ENCODE assay signal across 8 cellular contexts in the genomic region with DNA sequence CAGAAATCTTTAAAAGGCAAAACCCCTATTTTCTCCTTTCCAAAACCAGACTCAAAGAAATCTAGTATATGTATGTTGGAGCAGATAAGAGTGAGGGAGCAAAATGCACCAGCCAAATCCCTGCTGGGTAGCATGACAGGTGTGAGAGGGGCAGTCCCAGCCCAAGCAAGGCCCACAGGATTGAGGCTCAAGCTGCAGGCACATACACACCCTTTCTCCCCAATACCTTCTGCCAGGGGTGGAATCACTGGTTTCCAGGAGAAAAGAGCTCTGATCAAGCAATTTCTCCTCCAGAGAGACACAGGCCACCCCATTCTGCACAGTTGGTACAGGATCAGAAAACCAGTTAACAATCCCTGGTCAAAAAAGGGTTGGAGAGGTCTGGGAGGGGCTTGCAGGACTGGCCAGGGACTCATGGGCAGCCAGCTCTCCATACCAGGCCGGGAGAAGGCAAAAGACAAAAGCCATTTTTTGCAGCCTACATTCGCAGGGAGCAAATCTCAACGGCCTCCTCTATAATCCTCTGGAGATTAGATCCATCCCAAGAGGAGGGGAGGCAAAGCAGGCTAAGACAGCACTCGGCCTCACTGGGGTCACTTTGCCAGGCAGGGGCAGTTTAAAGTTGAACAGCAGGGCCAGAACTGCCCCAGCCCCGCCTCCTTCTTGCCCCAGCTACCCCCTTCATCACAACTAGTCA. TPM values are rescaled to one million over a fixed set of nuclear protein-coding genes. Genes with fewer than 3 reads are reported as not detected.
DNase-seq lines count a peak whose midpoint lies in the region; FAIRE-seq and TF ChIP-seq lines count a peak whose summit lies in the region.

No MANE protein-coding gene starts in this region.

- peaks cover 52 to 73% (median 57%) of the 10 kb centered on the region in 3 donors for H3K4me1 Mint-ChIP-seq in CD8-positive, alpha-beta memory T cell
- peaks cover 43% of the 10 kb centered on the region for H3K4me1 Mint-ChIP-seq in endodermal cell

- no peaks in the 10 kb centered on the region for H3K27me3 ChIP-seq in CD8-positive, alpha-beta memory T cell (ENCODE audit: insufficient read depth, low read length, poor library complexity, severe bottlenecking)
- H3K27me3 ChIP-seq in endodermal cell (ENCODE audit: control insufficient read depth, insufficient read depth, low read length, poor library complexity, severe bottlenecking) = no peaks in the 10 kb centered on the region
- no peaks in the 10 kb centered on the region for H3K27me3 ChIP-seq in neutrophil

- no peak for DNase-seq in CD8-positive, alpha-beta memory T cell
- DNase-seq in NAMALWA (ENCODE audit: low spot score) (peak; percentile 21), endodermal cell (no peak), HTR-8/SVneo (ENCODE audit: insufficient read length, low spot score) (no peak), NCI-H2196 (lab: John Stamatoyannopoulos, UW; ENCODE audit: unreplicated experiment) (no peak), foreskin melanocyte (no peak), cerebellar cortex (ENCODE audit: low spot score) (no peak)

- peak overlapping the region; percentile 90 for H3K27ac ChIP-seq in CD8-positive, alpha-beta memory T cell (ENCODE audit: low read depth, low read length)
- H3K27ac ChIP-seq in endodermal cell (ENCODE audit: low read depth, low read length) (no peak overlapping the region), neutrophil (peak overlapping the region; percentile 97)

- peak overlapping the region; percentile 92 for H3K9ac ChIP-seq in endodermal cell (ENCODE audit: extremely low read depth, low read length, poor library complexity, severe bottlenecking)

- WGBS in endodermal cell (ENCODE audit: insufficient coverage in 1 of 2, insufficient read length in 1 of 2), 2 experiments = 4 to 18% methylated on average over 3 to 5 of the region's 5 CpGs

- CTCF ChIA-PET in CD8-positive, alpha-beta memory T cell (lab: Charles Lee) = interaction anchor here (0.7 to 1.4 kb wide), 5 partner anchors 15 to 40 kb away, joined by 3 to 8 read pairs (median 3); no protein-coding TSS in a partner anchor

- POLR2A ChIA-PET in CD8-positive, alpha-beta memory T cell (lab: Charles Lee) = interaction anchor here (1.5 kb wide), 1 partner anchor 52 kb away, joined by 4 read pairs; a partner anchor contains a TSS

- no peaks in the 10 kb centered on the region for H3K9me3 ChIP-seq in CD8-positive, alpha-beta memory T cell (ENCODE audit: low read length)
- H3K9me3 ChIP-seq in endodermal cell (ENCODE audit: control insufficient read depth, low read length) (no peaks in the 10 kb centered on the region), neutrophil (no peaks in the 10 kb centered on the region)

- H3K4me3 Mint-ChIP-seq in CD8-positive, alpha-beta memory T cell = peak overlapping the region; percentile 76 to 96 (median 92)
- H3K4me3 Mint-ChIP-seq in endodermal cell = peak overlapping the region; percentile 96

- H3K27ac Mint-ChIP-seq in CD8-positive, alpha-beta memory T cell = peak overlapping the region; percentile 79 to 96 (median 92)
- peak overlapping the region; percentile 93 for H3K27ac Mint-ChIP-seq in endodermal cell

- H3K4me1 ChIP-seq in CD8-positive, alpha-beta memory T cell (ENCODE audit: insufficient read depth, low read length) = peaks cover 58% of the 10 kb centered on the region
- H3K4me1 ChIP-seq in endodermal cell (ENCODE audit: control insufficient read depth, insufficient read depth, low read length) (peaks cover 4% of the 10 kb centered on the region), neutrophil (ENCODE audit: control insufficient read depth in 1 of 2, insufficient read depth in 1 of 2, low read depth in 1 of 2, low read length in 1 of 2) (peaks cover 49 to 59% of the 10 kb centered on the region in 2 experiments)

- H3K27me3 Mint-ChIP-seq in CD8-positive, alpha-beta memory T cell = peaks cover 0 to 5% of the 10 kb centered on the region in 2 donors
- H3K27me3 Mint-ChIP-seq in endodermal cell (ENCODE audit: insufficient read depth) = no peaks in the 10 kb centered on the region

- no peaks in the 10 kb centered on the region for H3K9me3 Mint-ChIP-seq in CD8-positive, alpha-beta memory T cell
- no peaks in the 10 kb centered on the region for H3K9me3 Mint-ChIP-seq in endodermal cell

- peaks cover 17% of the 10 kb centered on the region for H3K36me3 ChIP-seq in CD8-positive, alpha-beta memory T cell (ENCODE audit: insufficient read depth, low read length)
- H3K36me3 ChIP-seq in endodermal cell (ENCODE audit: control insufficient read depth, insufficient read depth, low read length) = peaks cover 19% of the 10 kb centered on the region
- peaks cover 17% of the 10 kb centered on the region for H3K36me3 ChIP-seq in neutrophil

- peak overlapping the region; percentile 83 for H3K4me3 ChIP-seq in CD8-positive, alpha-beta memory T cell (ENCODE audit: low read length)
- peak overlapping the region; percentile 89 for H3K4me3 ChIP-seq in endodermal cell (ENCODE audit: low read length)
- H3K4me3 ChIP-seq in neutrophil (ENCODE audit: low read depth in 1 of 2, low read length in 1 of 2) = peak overlapping the region; percentile 90 to 96

- TF ChIP-seq CTCF in endodermal cell (conservative IDR thresholded peaks at IDR 0.05) (no peak), neutrophil (IDR thresholded peaks at IDR 0.05) (no peak)

- H3K36me3 Mint-ChIP-seq in CD8-positive, alpha-beta memory T cell = peaks cover 0 to 35% (median 4%) of the 10 kb centered on the region in 3 donors
- H3K36me3 Mint-ChIP-seq in endodermal cell (ENCODE audit: low read depth) = peaks cover 24% of the 10 kb centered on the region

- FAIRE-seq in HTR-8/SVneo (lab: Jason Lieb, UNC) = no peak

RNA-seq across cellular contexts. Expression of a gene that starts 2.1 kb away (rescaled TPM):
- total RNA-seq in CD8-positive, alpha-beta memory T cell = 10 to 100 TPM; 79.4 to 79.7 TPM
- 22.8 TPM for polyA plus RNA-seq in CD8-positive, alpha-beta memory T cell
- 100 to 1,000 TPM; 118 to 123 TPM for total RNA-seq in endodermal cell
- 30.1 TPM for polyA plus RNA-seq in endodermal cell (2013, experiment 1 of 2)
- polyA plus RNA-seq in endodermal cell (2013, experiment 2 of 2) = 36.6 TPM

RNA-seq across cellular contexts. Expression of a gene that starts 11.3 kb away (rescaled TPM):
- total RNA-seq in CD8-positive, alpha-beta memory T cell = 10 to 100 TPM; 10.1 to 10.2 TPM
- 8.0 TPM for polyA plus RNA-seq in CD8-positive, alpha-beta memory T cell
- total RNA-seq in endodermal cell = 1 to 10 TPM; 2.5 to 3.2 TPM
- polyA plus RNA-seq in endodermal cell (2013, experiment 1 of 2) = 4.1 TPM
- polyA plus RNA-seq in endodermal cell (2013, experiment 2 of 2) = 3.7 TPM

RNA-seq across cellular contexts. Expression of a gene that starts 36.1 kb away (rescaled TPM):
- total RNA-seq in CD8-positive, alpha-beta memory T cell = under 1 TPM in 1 of 2 experiments, not detected in 1; 0.04 TPM
- not detected for polyA plus RNA-seq in CD8-positive, alpha-beta memory T cell
- total RNA-seq in endodermal cell = under 1 TPM; 0.15 to 0.51 TPM
- polyA plus RNA-seq in endodermal cell (2013, experiment 1 of 2) = 0.18 TPM
- polyA plus RNA-seq in endodermal cell (2013, experiment 2 of 2) = 0.21 TPM

RNA-seq across cellular contexts. Expression of a gene that starts 39.9 kb away (rescaled TPM):
- 10 to 100 TPM; 73.3 to 78.3 TPM for total RNA-seq in CD8-positive, alpha-beta memory T cell
- polyA plus RNA-seq in CD8-positive, alpha-beta memory T cell = 45.9 TPM
- 10 to 100 TPM; 27.6 to 38.1 TPM for total RNA-seq in endodermal cell
- polyA plus RNA-seq in endodermal cell (2013, experiment 1 of 2) = 45.4 TPM
- polyA plus RNA-seq in endodermal cell (2013, experiment 2 of 2) = 36.6 TPM

RNA-seq across cellular contexts. Expression of a gene that starts 52.1 kb away (rescaled TPM):
- total RNA-seq in CD8-positive, alpha-beta memory T cell = 10 to 100 TPM; 47.2 to 48.7 TPM
- polyA plus RNA-seq in CD8-positive, alpha-beta memory T cell = 37.6 TPM
- 10 to 100 TPM; 89.5 to 98.6 TPM for total RNA-seq in endodermal cell
- 124 TPM for polyA plus RNA-seq in endodermal cell (2013, experiment 1 of 2)
- polyA plus RNA-seq in endodermal cell (2013, experiment 2 of 2) = 83.6 TPM
